In the genomic region with DNA sequence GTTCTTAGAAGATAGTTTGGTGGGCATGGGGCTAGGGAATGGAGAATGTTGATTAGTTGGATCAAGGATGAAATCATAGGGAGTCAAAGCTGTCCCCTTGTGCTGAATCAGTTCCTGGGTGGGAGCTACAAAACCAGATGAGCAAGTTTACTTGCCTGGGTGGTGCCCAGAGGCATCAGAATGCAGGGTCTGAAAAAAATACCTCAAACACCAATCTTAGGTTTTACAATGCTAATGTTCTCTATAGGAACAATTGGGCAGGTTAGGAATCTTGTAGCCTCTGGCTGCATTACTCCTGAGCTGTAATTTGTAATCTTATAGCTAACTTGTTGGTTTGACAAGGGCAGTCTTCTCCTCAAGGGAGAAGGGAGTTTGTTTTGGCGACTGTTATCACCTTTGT, we compare ENCODE assay signal across 1 cellular context.
TF ChIP-seq lines count a peak whose summit lies in the region.

No MANE protein-coding gene starts in this region.

TF ChIP-seq in GM23338, 12 proteins besides CTCF, POLR2A, EP300 and RAD21 (continued from another document):
- TF ChIP-seq, protein P1, sequence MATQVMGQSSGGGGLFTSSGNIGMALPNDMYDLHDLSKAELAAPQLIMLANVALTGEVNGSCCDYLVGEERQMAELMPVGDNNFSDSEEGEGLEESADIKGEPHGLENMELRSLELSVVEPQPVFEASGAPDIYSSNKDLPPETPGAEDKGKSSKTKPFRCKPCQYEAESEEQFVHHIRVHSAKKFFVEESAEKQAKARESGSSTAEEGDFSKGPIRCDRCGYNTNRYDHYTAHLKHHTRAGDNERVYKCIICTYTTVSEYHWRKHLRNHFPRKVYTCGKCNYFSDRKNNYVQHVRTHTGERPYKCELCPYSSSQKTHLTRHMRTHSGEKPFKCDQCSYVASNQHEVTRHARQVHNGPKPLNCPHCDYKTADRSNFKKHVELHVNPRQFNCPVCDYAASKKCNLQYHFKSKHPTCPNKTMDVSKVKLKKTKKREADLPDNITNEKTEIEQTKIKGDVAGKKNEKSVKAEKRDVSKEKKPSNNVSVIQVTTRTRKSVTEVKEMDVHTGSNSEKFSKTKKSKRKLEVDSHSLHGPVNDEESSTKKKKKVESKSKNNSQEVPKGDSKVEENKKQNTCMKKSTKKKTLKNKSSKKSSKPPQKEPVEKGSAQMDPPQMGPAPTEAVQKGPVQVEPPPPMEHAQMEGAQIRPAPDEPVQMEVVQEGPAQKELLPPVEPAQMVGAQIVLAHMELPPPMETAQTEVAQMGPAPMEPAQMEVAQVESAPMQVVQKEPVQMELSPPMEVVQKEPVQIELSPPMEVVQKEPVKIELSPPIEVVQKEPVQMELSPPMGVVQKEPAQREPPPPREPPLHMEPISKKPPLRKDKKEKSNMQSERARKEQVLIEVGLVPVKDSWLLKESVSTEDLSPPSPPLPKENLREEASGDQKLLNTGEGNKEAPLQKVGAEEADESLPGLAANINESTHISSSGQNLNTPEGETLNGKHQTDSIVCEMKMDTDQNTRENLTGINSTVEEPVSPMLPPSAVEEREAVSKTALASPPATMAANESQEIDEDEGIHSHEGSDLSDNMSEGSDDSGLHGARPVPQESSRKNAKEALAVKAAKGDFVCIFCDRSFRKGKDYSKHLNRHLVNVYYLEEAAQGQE (IDR thresholded peaks at IDR 0.05; ENCODE audit: unreplicated experiment), result no peak
- TF ChIP-seq EZH2phosphoT487 (IDR thresholded peaks at IDR 0.05; ENCODE audit: unreplicated experiment), result no peak
- TF ChIP-seq, protein P2, sequence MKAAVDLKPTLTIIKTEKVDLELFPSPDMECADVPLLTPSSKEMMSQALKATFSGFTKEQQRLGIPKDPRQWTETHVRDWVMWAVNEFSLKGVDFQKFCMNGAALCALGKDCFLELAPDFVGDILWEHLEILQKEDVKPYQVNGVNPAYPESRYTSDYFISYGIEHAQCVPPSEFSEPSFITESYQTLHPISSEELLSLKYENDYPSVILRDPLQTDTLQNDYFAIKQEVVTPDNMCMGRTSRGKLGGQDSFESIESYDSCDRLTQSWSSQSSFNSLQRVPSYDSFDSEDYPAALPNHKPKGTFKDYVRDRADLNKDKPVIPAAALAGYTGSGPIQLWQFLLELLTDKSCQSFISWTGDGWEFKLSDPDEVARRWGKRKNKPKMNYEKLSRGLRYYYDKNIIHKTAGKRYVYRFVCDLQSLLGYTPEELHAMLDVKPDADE (IDR thresholded peaks at IDR 0.05), result no peak
- no peak for TF ChIP-seq STAT1 (IDR thresholded peaks at IDR 0.05; ENCODE audit: unreplicated experiment)
TF ChIP-seq in GM23338: peak in this region for 0.
